In genomic region chr13:61880576-61881283, GRCh38 we compare ENCODE assay signal across 9 cellular contexts.
DNase-seq lines count a peak whose midpoint lies in the region; ATAC-seq, FAIRE-seq and TF ChIP-seq lines count a peak whose summit lies in the region.
"Had no signal": no experiment of that assay in that cellular context is flagged by ENCODE, and none has a peak within 500 bp of the region (broad histone marks: within the 10 kb centered on the region; RNA-seq: fewer than 3 reads in every experiment).

No MANE protein-coding gene starts in this region.

- ATAC-seq in HG02759 (IDR thresholded peaks at IDR 0.05; ENCODE audit: unreplicated experiment) = peak; percentile 96

- H3K4me1 Mint-ChIP-seq in activated naive CD4-positive, alpha-beta T cell treated with anti-CD3 and anti-CD28 coated beads, Interleukin-2, amount 10 ng/mL, durations not matched to agents 7 days and 5 days = no peaks in the 10 kb centered on the region
- H3K4me1 Mint-ChIP-seq: B cell had no signal

- no peak for FAIRE-seq in urothelium cell line (lab: Jason Lieb, UNC)

- H3K36me3 Mint-ChIP-seq in activated naive CD4-positive, alpha-beta T cell treated with anti-CD3 and anti-CD28 coated beads, Interleukin-2, amount 10 ng/mL, durations not matched to agents 7 days and 5 days = no peaks in the 10 kb centered on the region

- H3K27ac Mint-ChIP-seq in activated naive CD4-positive, alpha-beta T cell treated with anti-CD3 and anti-CD28 coated beads, Interleukin-2, amount 10 ng/mL, durations not matched to agents 7 days and 5 days = no peak overlapping the region
- H3K27ac Mint-ChIP-seq: B cell had no signal

- H3K4me3 ChIP-seq in epithelial cell of esophagus (ENCODE audit: low read length) = no peak overlapping the region

- H3K4me3 Mint-ChIP-seq in activated naive CD4-positive, alpha-beta T cell treated with anti-CD3 and anti-CD28 coated beads, Interleukin-2, amount 10 ng/mL, durations not matched to agents 7 days and 5 days = no peak overlapping the region
- H3K4me3 Mint-ChIP-seq: B cell had no signal

- DNase-seq in NCI-H146 (lab: John Stamatoyannopoulos, UW) = peak; percentile 2
- no peak for DNase-seq in NCI-H146 treated with DMSO at 0.1 percent for 48 hours (lab: John Stamatoyannopoulos, UW; ENCODE audit: unreplicated experiment)
- peak; percentile 65 for DNase-seq in NCI-H69 (lab: John Stamatoyannopoulos, UW)
- peak; percentile 66 for DNase-seq in epithelial cell of esophagus (ENCODE audit: low read depth)
- DNase-seq in urothelium cell line (ENCODE audit: low spot score) = peak; percentile 3
- no peak for DNase-seq in activated naive CD4-positive, alpha-beta T cell treated with anti-CD3 and anti-CD28 coated beads, Interleukin-2, amount 10 ng/mL, durations not matched to agents 7 days and 5 days
- no peak for DNase-seq in activated CD8-positive, alpha-beta memory T cell treated with anti-CD3 and anti-CD28 coated beads, Interleukin-2, amount 50 U/mL, for 48 hours

- H3K9me3 Mint-ChIP-seq in activated naive CD4-positive, alpha-beta T cell treated with anti-CD3 and anti-CD28 coated beads, Interleukin-2, amount 10 ng/mL, durations not matched to agents 7 days and 5 days = peaks cover 8% of the 10 kb centered on the region

- CTCF ChIA-PET in activated naive CD4-positive, alpha-beta T cell treated with anti-CD3 and anti-CD28 coated beads, Interleukin-2, amount 10 ng/mL, durations not matched to agents 7 days and 5 days (lab: Charles Lee) = interaction anchor here (1.0 to 1.5 kb wide), 2 partner anchors 10 to 16 kb away, joined by 3 read pairs; no protein-coding TSS in a partner anchor

- no peaks in the 10 kb centered on the region for H3K27me3 Mint-ChIP-seq in activated naive CD4-positive, alpha-beta T cell treated with anti-CD3 and anti-CD28 coated beads, Interleukin-2, amount 10 ng/mL, durations not matched to agents 7 days and 5 days
- H3K27me3 Mint-ChIP-seq: B cell had no signal

- peak; percentile 78 for TF ChIP-seq CTCF in epithelial cell of esophagus (IDR thresholded peaks at IDR 0.05; ENCODE audit: insufficient read depth, low read depth, low read length, missing control alignments)

Comparison
In these comparisons a context has a peak if more than half of its experiments do, and no peak if none do; other contexts are left out.
1. DNase-seq: peak in NCI-H146 (single experiment), NCI-H69 (single experiment), epithelial cell of esophagus (single experiment) and urothelium cell line (single experiment); none in NCI-H146 treated with DMSO at 0.1 percent for 48 hours (single experiment), activated naive CD4-positive, alpha-beta T cell treated with anti-CD3 and anti-CD28 coated beads, Interleukin-2, amount 10 ng/mL, durations not matched to agents 7 days and 5 days (single experiment) and activated CD8-positive, alpha-beta memory T cell treated with anti-CD3 and anti-CD28 coated beads, Interleukin-2, amount 50 U/mL, for 48 hours (single experiment).